ENCODE assay signal across 8 cellular contexts in the genomic region with DNA sequence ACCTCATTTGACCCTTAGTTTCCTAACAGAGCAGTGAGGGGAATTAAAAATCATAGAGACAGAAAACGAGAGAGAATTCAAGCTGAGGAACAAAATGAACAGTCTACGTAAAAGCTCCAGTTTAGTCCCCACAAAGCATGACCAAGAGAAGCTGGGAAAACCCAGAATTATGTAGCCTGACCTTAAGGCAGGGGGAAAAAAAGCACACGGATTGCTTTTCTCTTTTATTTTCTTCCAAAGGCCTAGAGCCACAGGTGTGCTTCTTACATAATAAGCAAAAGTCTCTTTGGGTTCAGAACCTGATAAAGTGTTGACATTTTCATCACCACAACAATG. TPM values are rescaled to one million over a fixed set of nuclear protein-coding genes. Genes with fewer than 3 reads are reported as not detected.
DNase-seq lines count a peak whose midpoint lies in the region; ATAC-seq and TF ChIP-seq lines count a peak whose summit lies in the region.

No MANE protein-coding gene starts in this region.

- peak overlapping the region; percentile 94 for H3K4me3 Mint-ChIP-seq in activated naive CD4-positive, alpha-beta T cell treated with anti-CD3 and anti-CD28 coated beads for 36 hours

- peak overlapping the region; percentile 80 for H3K27ac Mint-ChIP-seq in activated naive CD4-positive, alpha-beta T cell treated with anti-CD3 and anti-CD28 coated beads for 36 hours

- no peaks in the 10 kb centered on the region for H3K27me3 ChIP-seq in lower lobe of right lung (ENCODE audit: low read depth)
- no peaks in the 10 kb centered on the region for H3K27me3 ChIP-seq in tibial nerve

- no peak for TF ChIP-seq EP300 in tibial nerve (IDR thresholded peaks at IDR 0.05)

- peaks cover 33% of the 10 kb centered on the region for H3K4me1 Mint-ChIP-seq in activated naive CD4-positive, alpha-beta T cell treated with anti-CD3 and anti-CD28 coated beads for 36 hours (ENCODE audit: low read depth)

- TF ChIP-seq POLR2A in tibial nerve (IDR thresholded peaks at IDR 0.05), result no peak

- H3K36me3 ChIP-seq in lower lobe of right lung (no peaks in the 10 kb centered on the region), tibial nerve (no peaks in the 10 kb centered on the region)

- H3K36me3 Mint-ChIP-seq in activated naive CD4-positive, alpha-beta T cell treated with anti-CD3 and anti-CD28 coated beads for 36 hours (ENCODE audit: low read depth), result peaks cover 2% of the 10 kb centered on the region

- H3K4me3 ChIP-seq in astrocyte of the spinal cord (ENCODE audit: low read depth, low read length) (peak overlapping the region; percentile 78), lower lobe of right lung (peak overlapping the region; percentile 97), tibial nerve (peak overlapping the region; percentile 80 to 97 (median 91))

- H3K9me3 Mint-ChIP-seq in activated naive CD4-positive, alpha-beta T cell treated with anti-CD3 and anti-CD28 coated beads for 36 hours, result no peaks in the 10 kb centered on the region

- 24 to 26% methylated on average over 3 of the region's 3 CpGs for WGBS in tibial nerve, 2 donors

- H3K27ac ChIP-seq in lower lobe of right lung, result peak overlapping the region; percentile 85
- peak overlapping the region; percentile 69 to 88 (median 86) for H3K27ac ChIP-seq in tibial nerve

- TF ChIP-seq CTCF in astrocyte of the spinal cord (IDR thresholded peaks at IDR 0.05; ENCODE audit: low read depth, low read length) (no peak), lower lobe of right lung (IDR thresholded peaks at IDR 0.05) (no peak), tibial nerve (IDR thresholded peaks at IDR 0.05) (no peak)

- intact Hi-C loops in activated naive CD4-positive, alpha-beta T cell treated with anti-CD3 and anti-CD28 coated beads for 36 hours (cut with micrococcal nuclease), result loop anchor here (1.0 to 2.0 kb wide), 3 partner anchors 23 to 342 kb away; a partner anchor contains a TSS
- intact Hi-C loops in lower lobe of right lung (cut with DNase I), result no loop called here

- no peak for DNase-seq in activated naive CD4-positive, alpha-beta T cell treated with anti-CD3 and anti-CD28 coated beads for 36 hours
- DNase-seq in activated naive CD4-positive, alpha-beta T cell treated with anti-CD3 and anti-CD28 coated beads, Interleukin-2, amount 50 U/mL, for 16 hours, result no peak
- DNase-seq in astrocyte of the spinal cord (ENCODE audit: low read depth, low spot score) (no peak), lower lobe of right lung (no peak), tibial nerve (ENCODE audit: low spot score in 2 of 2) (no peak), nucleus accumbens (lab: John Stamatoyannopoulos, UW) (no peak), cortex of kidney (lab: John Stamatoyannopoulos, UW) (no peak)

- in situ Hi-C loops in astrocyte of the spinal cord (cut with HindIII; ENCODE audit: low sequenced_read_pairs), result no loop called here

- no peaks in the 10 kb centered on the region for H3K9me3 ChIP-seq in lower lobe of right lung
- H3K9me3 ChIP-seq in tibial nerve, result no peaks in the 10 kb centered on the region

- H3K4me1 ChIP-seq in lower lobe of right lung (peaks cover 38% of the 10 kb centered on the region), tibial nerve (peaks cover 0 to 49% (median 25%) of the 10 kb centered on the region in 4 donors)

- CTCF ChIA-PET in activated naive CD4-positive, alpha-beta T cell treated with anti-CD3 and anti-CD28 coated beads for 36 hours (lab: Charles Lee), result interaction anchor here (0.8 to 1.8 kb wide), 3 partner anchors 9 to 24 kb away, joined by 3 to 6 read pairs (median 4); a partner anchor contains a TSS

- no peak for ATAC-seq in lower lobe of right lung
- no peak for ATAC-seq in GM18858 (IDR thresholded peaks at IDR 0.05; ENCODE audit: unreplicated experiment)

- no peaks in the 10 kb centered on the region for H3K27me3 Mint-ChIP-seq in activated naive CD4-positive, alpha-beta T cell treated with anti-CD3 and anti-CD28 coated beads for 36 hours (ENCODE audit: low read depth)

RNA-seq across cellular contexts. Expression of a gene that starts 0.5 kb away (rescaled TPM):
- total RNA-seq in activated naive CD4-positive, alpha-beta T cell treated with anti-CD3 and anti-CD28 coated beads for 36 hours, result 10 to 100 TPM; 19.0 to 23.1 TPM
- total RNA-seq in lower lobe of right lung (39.9 TPM), tibial nerve (10 to 100 TPM; 31.0 to 43.7 (median 35.8) TPM)

RNA-seq across cellular contexts. Expression of a gene that starts 22.7 kb away (rescaled TPM):
- total RNA-seq in activated naive CD4-positive, alpha-beta T cell treated with anti-CD3 and anti-CD28 coated beads for 36 hours, result 1 to 10 TPM; 2.8 to 3.1 TPM
- total RNA-seq in lower lobe of right lung, result 6.3 TPM
- total RNA-seq in tibial nerve, result 1 to 10 TPM in 3 of 4 donors, under 1 TPM in 1; 0.59 to 5.2 (median 2.6) TPM

RNA-seq across cellular contexts. Expression of a gene that starts 23.0 kb away (rescaled TPM):
- 10 to 100 TPM; 54.7 to 55.6 TPM for total RNA-seq in activated naive CD4-positive, alpha-beta T cell treated with anti-CD3 and anti-CD28 coated beads for 36 hours
- total RNA-seq in lower lobe of right lung, result 54.4 TPM
- 100 to 1,000 TPM; 113 to 203 (median 139) TPM for total RNA-seq in tibial nerve
